Comparison of ENCODE assay signal across 1 cellular context in the genomic region with DNA sequence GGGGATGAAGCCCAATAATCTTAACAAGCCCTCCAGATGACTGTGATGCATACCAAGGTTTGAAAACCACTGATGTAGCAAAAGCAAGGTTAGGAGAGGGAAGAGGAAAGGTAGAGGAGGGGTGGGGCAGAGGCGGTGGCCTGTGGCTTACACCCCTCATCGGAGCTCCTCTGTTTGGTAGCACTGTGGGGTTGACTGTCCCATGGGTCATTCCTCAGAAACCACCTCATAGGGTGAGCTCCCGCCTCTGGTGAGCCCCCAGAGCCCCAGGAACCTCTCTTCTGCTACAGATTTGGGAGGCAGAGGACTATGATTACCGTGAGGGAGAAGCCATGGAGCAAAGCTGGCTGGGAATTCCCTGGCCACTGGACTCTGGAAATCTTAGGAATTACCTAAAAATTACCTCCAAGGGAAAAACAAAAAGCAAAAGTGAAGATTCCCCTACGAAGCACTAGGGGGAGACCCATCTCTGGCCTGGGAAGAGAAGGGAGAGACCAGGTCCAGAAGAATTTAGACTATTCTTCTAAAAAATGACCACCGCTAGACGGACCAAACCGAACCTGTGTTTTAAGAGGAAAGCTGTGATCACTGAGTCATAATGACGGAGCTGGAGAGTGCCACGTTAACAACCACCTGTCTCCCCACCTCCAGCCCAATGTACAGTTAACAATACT.
TF ChIP-seq lines count a peak whose summit lies in the region.

No MANE protein-coding gene starts in this region.

TF ChIP-seq in WTC11, 78 proteins besides CTCF, POLR2A, EP300 and RAD21 (continued from another document):
- TF ChIP-seq, protein P1, sequence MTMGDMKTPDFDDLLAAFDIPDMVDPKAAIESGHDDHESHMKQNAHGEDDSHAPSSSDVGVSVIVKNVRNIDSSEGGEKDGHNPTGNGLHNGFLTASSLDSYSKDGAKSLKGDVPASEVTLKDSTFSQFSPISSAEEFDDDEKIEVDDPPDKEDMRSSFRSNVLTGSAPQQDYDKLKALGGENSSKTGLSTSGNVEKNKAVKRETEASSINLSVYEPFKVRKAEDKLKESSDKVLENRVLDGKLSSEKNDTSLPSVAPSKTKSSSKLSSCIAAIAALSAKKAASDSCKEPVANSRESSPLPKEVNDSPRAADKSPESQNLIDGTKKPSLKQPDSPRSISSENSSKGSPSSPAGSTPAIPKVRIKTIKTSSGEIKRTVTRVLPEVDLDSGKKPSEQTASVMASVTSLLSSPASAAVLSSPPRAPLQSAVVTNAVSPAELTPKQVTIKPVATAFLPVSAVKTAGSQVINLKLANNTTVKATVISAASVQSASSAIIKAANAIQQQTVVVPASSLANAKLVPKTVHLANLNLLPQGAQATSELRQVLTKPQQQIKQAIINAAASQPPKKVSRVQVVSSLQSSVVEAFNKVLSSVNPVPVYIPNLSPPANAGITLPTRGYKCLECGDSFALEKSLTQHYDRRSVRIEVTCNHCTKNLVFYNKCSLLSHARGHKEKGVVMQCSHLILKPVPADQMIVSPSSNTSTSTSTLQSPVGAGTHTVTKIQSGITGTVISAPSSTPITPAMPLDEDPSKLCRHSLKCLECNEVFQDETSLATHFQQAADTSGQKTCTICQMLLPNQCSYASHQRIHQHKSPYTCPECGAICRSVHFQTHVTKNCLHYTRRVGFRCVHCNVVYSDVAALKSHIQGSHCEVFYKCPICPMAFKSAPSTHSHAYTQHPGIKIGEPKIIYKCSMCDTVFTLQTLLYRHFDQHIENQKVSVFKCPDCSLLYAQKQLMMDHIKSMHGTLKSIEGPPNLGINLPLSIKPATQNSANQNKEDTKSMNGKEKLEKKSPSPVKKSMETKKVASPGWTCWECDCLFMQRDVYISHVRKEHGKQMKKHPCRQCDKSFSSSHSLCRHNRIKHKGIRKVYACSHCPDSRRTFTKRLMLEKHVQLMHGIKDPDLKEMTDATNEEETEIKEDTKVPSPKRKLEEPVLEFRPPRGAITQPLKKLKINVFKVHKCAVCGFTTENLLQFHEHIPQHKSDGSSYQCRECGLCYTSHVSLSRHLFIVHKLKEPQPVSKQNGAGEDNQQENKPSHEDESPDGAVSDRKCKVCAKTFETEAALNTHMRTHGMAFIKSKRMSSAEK (CRISPR knock-in tag; IDR thresholded peaks at IDR 0.05; ENCODE audit: borderline replicate concordance): no peak
- TF ChIP-seq, protein P2, sequence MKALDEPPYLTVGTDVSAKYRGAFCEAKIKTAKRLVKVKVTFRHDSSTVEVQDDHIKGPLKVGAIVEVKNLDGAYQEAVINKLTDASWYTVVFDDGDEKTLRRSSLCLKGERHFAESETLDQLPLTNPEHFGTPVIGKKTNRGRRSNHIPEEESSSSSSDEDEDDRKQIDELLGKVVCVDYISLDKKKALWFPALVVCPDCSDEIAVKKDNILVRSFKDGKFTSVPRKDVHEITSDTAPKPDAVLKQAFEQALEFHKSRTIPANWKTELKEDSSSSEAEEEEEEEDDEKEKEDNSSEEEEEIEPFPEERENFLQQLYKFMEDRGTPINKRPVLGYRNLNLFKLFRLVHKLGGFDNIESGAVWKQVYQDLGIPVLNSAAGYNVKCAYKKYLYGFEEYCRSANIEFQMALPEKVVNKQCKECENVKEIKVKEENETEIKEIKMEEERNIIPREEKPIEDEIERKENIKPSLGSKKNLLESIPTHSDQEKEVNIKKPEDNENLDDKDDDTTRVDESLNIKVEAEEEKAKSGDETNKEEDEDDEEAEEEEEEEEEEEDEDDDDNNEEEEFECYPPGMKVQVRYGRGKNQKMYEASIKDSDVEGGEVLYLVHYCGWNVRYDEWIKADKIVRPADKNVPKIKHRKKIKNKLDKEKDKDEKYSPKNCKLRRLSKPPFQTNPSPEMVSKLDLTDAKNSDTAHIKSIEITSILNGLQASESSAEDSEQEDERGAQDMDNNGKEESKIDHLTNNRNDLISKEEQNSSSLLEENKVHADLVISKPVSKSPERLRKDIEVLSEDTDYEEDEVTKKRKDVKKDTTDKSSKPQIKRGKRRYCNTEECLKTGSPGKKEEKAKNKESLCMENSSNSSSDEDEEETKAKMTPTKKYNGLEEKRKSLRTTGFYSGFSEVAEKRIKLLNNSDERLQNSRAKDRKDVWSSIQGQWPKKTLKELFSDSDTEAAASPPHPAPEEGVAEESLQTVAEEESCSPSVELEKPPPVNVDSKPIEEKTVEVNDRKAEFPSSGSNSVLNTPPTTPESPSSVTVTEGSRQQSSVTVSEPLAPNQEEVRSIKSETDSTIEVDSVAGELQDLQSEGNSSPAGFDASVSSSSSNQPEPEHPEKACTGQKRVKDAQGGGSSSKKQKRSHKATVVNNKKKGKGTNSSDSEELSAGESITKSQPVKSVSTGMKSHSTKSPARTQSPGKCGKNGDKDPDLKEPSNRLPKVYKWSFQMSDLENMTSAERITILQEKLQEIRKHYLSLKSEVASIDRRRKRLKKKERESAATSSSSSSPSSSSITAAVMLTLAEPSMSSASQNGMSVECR (CRISPR knock-in tag; IDR thresholded peaks at IDR 0.05; ENCODE audit: borderline replicate concordance): no peak
- TF ChIP-seq FOXK1 (CRISPR knock-in tag; IDR thresholded peaks at IDR 0.05) (no peak), ZNF121 (CRISPR knock-in tag; IDR thresholded peaks at IDR 0.05) (no peak), GABPB1 (CRISPR knock-in tag; IDR thresholded peaks at IDR 0.05) (no peak), NFYB (CRISPR knock-in tag; conservative IDR thresholded peaks at IDR 0.05; ENCODE audit: low read depth) (no peak), ETV6 (CRISPR knock-in tag; IDR thresholded peaks at IDR 0.05) (no peak)
- TF ChIP-seq, protein P3, sequence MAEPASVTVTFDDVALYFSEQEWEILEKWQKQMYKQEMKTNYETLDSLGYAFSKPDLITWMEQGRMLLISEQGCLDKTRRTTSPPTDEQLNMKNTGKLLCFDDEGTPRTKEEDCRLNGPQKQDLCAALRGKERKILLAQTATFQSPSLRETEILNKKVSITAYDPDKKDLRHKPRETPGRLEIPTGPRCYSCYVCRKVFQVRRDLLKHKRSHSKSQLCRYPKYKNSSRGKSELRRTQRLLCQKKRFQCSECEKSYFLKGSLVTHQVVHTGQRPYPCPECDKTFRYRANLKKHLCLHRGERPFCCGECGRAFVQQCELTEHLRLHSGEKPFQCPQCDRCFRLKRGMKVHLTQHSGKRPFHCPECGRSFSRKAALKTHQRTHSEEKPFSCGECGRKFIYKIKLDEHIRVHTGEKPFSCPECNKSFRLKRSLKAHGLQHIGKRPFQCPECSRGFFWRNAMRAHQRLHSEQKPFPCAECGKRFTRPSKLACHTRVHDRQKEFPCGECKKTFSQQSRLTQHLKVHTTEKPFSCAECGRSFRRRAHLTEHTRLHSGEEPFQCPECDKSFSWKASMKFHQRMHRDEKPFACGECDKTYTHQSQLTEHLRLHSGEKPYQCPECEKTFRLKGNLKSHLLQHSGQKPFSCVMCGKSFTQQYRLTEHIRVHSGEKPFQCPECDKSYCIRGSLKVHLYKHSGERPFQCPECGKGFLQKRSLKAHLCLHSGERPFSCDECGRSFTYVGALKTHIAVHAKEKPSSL (CRISPR knock-in tag; conservative IDR thresholded peaks at IDR 0.05): no peak
- TF ChIP-seq, protein P4, sequence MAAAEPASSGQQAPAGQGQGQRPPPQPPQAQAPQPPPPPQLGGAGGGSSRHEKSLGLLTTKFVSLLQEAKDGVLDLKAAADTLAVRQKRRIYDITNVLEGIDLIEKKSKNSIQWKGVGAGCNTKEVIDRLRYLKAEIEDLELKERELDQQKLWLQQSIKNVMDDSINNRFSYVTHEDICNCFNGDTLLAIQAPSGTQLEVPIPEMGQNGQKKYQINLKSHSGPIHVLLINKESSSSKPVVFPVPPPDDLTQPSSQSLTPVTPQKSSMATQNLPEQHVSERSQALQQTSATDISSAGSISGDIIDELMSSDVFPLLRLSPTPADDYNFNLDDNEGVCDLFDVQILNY (CRISPR knock-in tag; IDR thresholded peaks at IDR 0.05): no peak
TF ChIP-seq in WTC11: peak in this region for 0.
